8 cellular contexts compared by ENCODE assay signal in the genomic region with DNA sequence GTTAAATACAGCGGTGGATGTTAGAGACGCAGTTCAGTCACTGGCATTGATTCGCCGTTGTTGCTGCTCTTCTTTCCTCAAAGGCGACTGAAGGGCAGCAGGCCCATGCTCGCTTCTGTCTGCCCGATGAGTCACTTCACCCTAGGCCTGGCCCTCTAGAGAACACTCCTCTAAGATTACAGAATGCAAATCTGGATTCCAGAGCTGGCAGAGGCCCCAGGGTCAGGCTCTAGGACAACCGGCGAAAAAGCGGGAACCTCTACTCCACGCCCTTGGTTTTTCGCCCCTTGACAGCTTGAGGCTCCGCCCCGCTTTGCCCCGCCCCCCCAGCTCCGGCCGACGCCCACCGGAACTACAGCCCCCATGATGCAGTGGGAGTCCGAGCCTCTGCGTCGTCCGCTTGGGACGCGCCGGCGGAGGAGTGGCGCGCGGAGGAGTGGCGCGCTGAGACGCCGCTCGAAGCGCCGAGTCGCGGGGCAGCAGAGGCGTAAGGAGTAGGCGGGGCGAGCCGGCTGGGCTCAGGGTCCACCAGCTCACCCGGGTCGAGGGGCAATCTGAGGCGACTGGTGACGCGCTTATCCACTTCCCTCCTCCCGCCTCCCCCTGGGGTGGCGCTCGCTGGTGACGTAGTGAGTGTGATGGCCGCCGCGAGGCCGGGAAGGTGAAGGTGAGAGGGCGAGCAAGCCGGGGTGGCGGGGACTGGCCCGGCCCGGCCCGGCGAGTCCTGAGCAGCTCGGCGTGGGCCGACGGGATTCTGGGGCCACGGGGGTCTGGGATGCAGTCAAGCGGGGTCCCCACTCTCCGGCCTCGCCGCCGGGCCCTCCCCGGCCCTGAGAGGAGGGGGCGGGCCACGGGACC. TPM values are rescaled to one million over a fixed set of nuclear protein-coding genes. Genes with fewer than 3 reads are reported as not detected.
DNase-seq lines count a peak whose midpoint lies in the region; ATAC-seq and TF ChIP-seq lines count a peak whose summit lies in the region.

MFN2 (plus strand) TSS at position 627 of the 858 bp plus-strand sequence. CDS start 8,725 bp downstream, outside the sequence.

- peaks cover 9% of the 10 kb centered on the region for H3K23me2 ChIP-seq in H9 (ENCODE audit: insufficient read length, low read depth, low read length, poor library complexity, severe bottlenecking)

- no peaks in the 10 kb centered on the region for H3K79me1 ChIP-seq in H9 (ENCODE audit: insufficient read depth, low read depth, low read length, poor library complexity, severe bottlenecking)

- no peak within 1 kb of the TSS for H2BK20ac ChIP-seq in H9 (ENCODE audit: low read depth, low read length, poor library complexity, severe bottlenecking)

- H3K36me3 Mint-ChIP-seq in H9 (ENCODE audit: insufficient read depth in 1 of 3, low read depth in 3 of 3) (peaks cover 17 to 45% (median 38%) of the 10 kb centered on the region in 3 experiments; a peak in 6 of 7 replicates), nephron progenitor cell (ENCODE audit: low read depth) (peaks cover 31% of the 10 kb centered on the region)

- ATAC-seq in stimulated activated naive CD8-positive, alpha-beta T cell treated with anti-CD3 and anti-CD28 coated beads, Interleukin-15, amount 100 ng/mL, for 72 hours = peak; percentile 96

- H3K4me2 ChIP-seq in H9 (ENCODE audit: insufficient read depth, insufficient read length, low read length) = peak within 1 kb of the TSS; percentile 99

- WGBS in H9 (ENCODE audit: extremely low coverage, insufficient read length, low lambda C conversion rate) = no CpG with 5 or more reads among the region's 76 CpGs

- H3K9ac ChIP-seq in H9 (ENCODE audit: extremely low read depth, insufficient read length, low read length) = peak within 1 kb of the TSS; percentile 76

- H4K91ac ChIP-seq in H9 (ENCODE audit: insufficient read length, low read depth, low read length) = no peak within 1 kb of the TSS

- no peak within 1 kb of the TSS for H4K8ac ChIP-seq in H9 (replicated peaks; ENCODE audit: insufficient read length, low read depth, low read length)

- H3K18ac ChIP-seq in H9 (ENCODE audit: insufficient read length, low read depth, low read length) = peak within 1 kb of the TSS; percentile 88

- H3K4me3 ChIP-seq in MG63 (peak within 1 kb of the TSS; percentile 94), fibroblast of the aortic adventitia (ENCODE audit: low read depth, low read length) (peak within 1 kb of the TSS; percentile 95)

- H3K14ac ChIP-seq in H9 (ENCODE audit: insufficient read depth, low read length) = peak within 1 kb of the TSS; percentile 89

- H3K4ac ChIP-seq in H9 (ENCODE audit: low read depth, low read length) = no peak within 1 kb of the TSS

- H3K9me3 Mint-ChIP-seq in H9 (no peaks in the 10 kb centered on the region), nephron progenitor cell (no peaks in the 10 kb centered on the region)
- H3K9me3 Mint-ChIP-seq in stimulated activated naive CD8-positive, alpha-beta T cell treated with anti-CD3 and anti-CD28 coated beads, Interleukin-15, amount 100 ng/mL, for 72 hours = no peaks in the 10 kb centered on the region

- peaks cover 14 to 20% of the 10 kb centered on the region in 2 experiments for H3K4me1 Mint-ChIP-seq in H9
- H3K4me1 Mint-ChIP-seq in nephron progenitor cell = peaks cover 33% of the 10 kb centered on the region
- peaks cover 55% of the 10 kb centered on the region for H3K4me1 Mint-ChIP-seq in stimulated activated naive CD8-positive, alpha-beta T cell treated with anti-CD3 and anti-CD28 coated beads, Interleukin-15, amount 100 ng/mL, for 72 hours

- H3K27me3 Mint-ChIP-seq in H9 (ENCODE audit: low read depth) (no peaks in the 10 kb centered on the region; the same call in 1 of the 2 replicates), nephron progenitor cell (ENCODE audit: low read depth, poor library complexity) (no peaks in the 10 kb centered on the region)
- H3K27me3 Mint-ChIP-seq in stimulated activated naive CD8-positive, alpha-beta T cell treated with anti-CD3 and anti-CD28 coated beads, Interleukin-15, amount 100 ng/mL, for 72 hours = no peaks in the 10 kb centered on the region

- no peak within 1 kb of the TSS for H2AK5ac ChIP-seq in H9 (ENCODE audit: insufficient read length, low read length)

- H3K4me1 ChIP-seq in H9 (ENCODE audit: insufficient read depth, low read length) = no peaks in the 10 kb centered on the region; the same call in 1 of the 2 replicates

- H3K4me3 Mint-ChIP-seq in H9 = peak within 1 kb of the TSS; percentile 96 to 98
- peak within 1 kb of the TSS; percentile 99 for H3K4me3 Mint-ChIP-seq in nephron progenitor cell
- peak within 1 kb of the TSS; percentile 94 to 98 for H3K4me3 Mint-ChIP-seq in stimulated activated naive CD8-positive, alpha-beta T cell treated with anti-CD3 and anti-CD28 coated beads, Interleukin-15, amount 100 ng/mL, for 72 hours

- no peak within 1 kb of the TSS for H3T11ph ChIP-seq in H9 (ENCODE audit: low read length)

- peaks cover 1% of the 10 kb centered on the region; the same call in 1 of the 2 replicates for H3K79me2 ChIP-seq in H9 (ENCODE audit: insufficient read depth, low read length)

- no peak within 1 kb of the TSS for H2BK15ac ChIP-seq in H9 (ENCODE audit: low read depth, low read length)

- no peaks in the 10 kb centered on the region for H3K9me3 ChIP-seq in H9 (ENCODE audit: control insufficient read depth, low read depth, low read length)
- no peaks in the 10 kb centered on the region for H3K9me3 ChIP-seq in MG63

- H3K27ac ChIP-seq in H9 (ENCODE audit: insufficient read length, low read depth, low read length) = no peak within 1 kb of the TSS

- no peak within 1 kb of the TSS for H3K56ac ChIP-seq in H9 (ENCODE audit: insufficient read length, low read depth, low read length)

- H2BK5ac ChIP-seq in H9 (ENCODE audit: insufficient read length, low read length) = no peak within 1 kb of the TSS

- peaks cover 32% of the 10 kb centered on the region for H3K36me3 ChIP-seq in MG63

- H2AFZ ChIP-seq in H9 (ENCODE audit: low read length) = no peak within 1 kb of the TSS

- H3K27ac Mint-ChIP-seq in H9 (peak within 1 kb of the TSS; percentile 97 to 99 (median 99)), nephron progenitor cell (peak within 1 kb of the TSS; percentile 99)
- peak within 1 kb of the TSS; percentile 97 for H3K27ac Mint-ChIP-seq in stimulated activated naive CD8-positive, alpha-beta T cell treated with anti-CD3 and anti-CD28 coated beads, Interleukin-15, amount 100 ng/mL, for 72 hours

- DNase-seq in ELR (ENCODE audit: low read depth) = peak; percentile 96
- peak; percentile 99 for DNase-seq in H9
- DNase-seq in MG63 = peak; percentile 99
- DNase-seq in SHP77 treated with DMSO at 0.1 percent for 48 hours (lab: John Stamatoyannopoulos, UW) = peak; percentile 93
- peak; percentile 97 for DNase-seq in activated effector memory CD4-positive, alpha-beta T cell treated with anti-CD3 and anti-CD28 coated beads, Interleukin-2, amount 50 U/mL, for 16 hours
- peak; percentile 95 for DNase-seq in fibroblast of the aortic adventitia (ENCODE audit: low read depth)
- peak; percentile 98 for DNase-seq in nephron progenitor cell
- DNase-seq in stimulated activated naive CD8-positive, alpha-beta T cell treated with anti-CD3 and anti-CD28 coated beads, Interleukin-15, amount 100 ng/mL, for 72 hours = peak; percentile 95 to 97

- H4K5ac ChIP-seq in H9 (ENCODE audit: insufficient read length, low read depth, low read length) = no peak within 1 kb of the TSS

- no peak within 1 kb of the TSS for H2BK12ac ChIP-seq in H9 (ENCODE audit: insufficient read length, low read depth, low read length)

- TF ChIP-seq CTCF in H9 (conservative IDR thresholded peaks at IDR 0.05) (no peak), fibroblast of the aortic adventitia (IDR thresholded peaks at IDR 0.05; ENCODE audit: insufficient read depth, low read length) (no peak), nephron progenitor cell (IDR thresholded peaks at IDR 0.05) (no peak)

- no peak within 1 kb of the TSS for H2BK120ac ChIP-seq in H9 (ENCODE audit: low read depth, low read length, poor library complexity, severe bottlenecking)

- no peaks in the 10 kb centered on the region for H3K27me3 ChIP-seq in H9 (ENCODE audit: insufficient read depth, low read length)
- no peaks in the 10 kb centered on the region for H3K27me3 ChIP-seq in MG63

- H3K23ac ChIP-seq in H9 (ENCODE audit: insufficient read length, low read depth, low read length) = no peak within 1 kb of the TSS

- H4K20me1 ChIP-seq in H9 (ENCODE audit: control insufficient read depth, insufficient read depth, insufficient read length) = no peaks in the 10 kb centered on the region

RNA-seq across cellular contexts. Expression of gene MFN2, which starts in this region (rescaled TPM):
- total RNA-seq in H9 (2021) (61.4 and 63.3 TPM in 2 replicates), fibroblast of the aortic adventitia (ENCODE audit: low replicate concordance) (41.9 and 59.7 TPM in 2 replicates)
- total RNA-seq in MG63 (2014; rRNA removed; shearing (Covaris generic); ENCODE audit: low replicate concordance) = 25.2 and 43.7 TPM in 2 replicates
